Comparison of ENCODE assay signal across 8 cellular contexts in genomic region chr11:79894111-79894510, GRCh38.
"Had no signal": no experiment of that assay in that cellular context is flagged by ENCODE, and none has a peak within 500 bp of the region (broad histone marks: within the 10 kb centered on the region; RNA-seq: fewer than 3 reads in every experiment).

No MANE protein-coding gene starts in this region.

- H3K9ac ChIP-seq: GM23248 had no signal

- H3K4me3 ChIP-seq: GM23248, HAP-1, K562 had no signal

- H3K4me1 ChIP-seq: HAP-1 had no signal

- H2AFZ ChIP-seq: GM23248 had no signal

- H3K27ac Mint-ChIP-seq: HFFc6 had no signal

- H3K27ac ChIP-seq: GM23248 had no signal

- H3K36me3 ChIP-seq: HAP-1 had no signal

- ATAC-seq: HCT116, K562 had no signal

- H3K4me3 Mint-ChIP-seq: HFFc6 had no signal

- DNase-seq: GM23248, GOT3, H7, HFFc6, IMR-90 had no signal

- H3K9me3 ChIP-seq: HAP-1 had no signal

- H3K9me3 Mint-ChIP-seq: HFFc6 had no signal
